8 cellular contexts compared by ENCODE assay signal in the genomic region with DNA sequence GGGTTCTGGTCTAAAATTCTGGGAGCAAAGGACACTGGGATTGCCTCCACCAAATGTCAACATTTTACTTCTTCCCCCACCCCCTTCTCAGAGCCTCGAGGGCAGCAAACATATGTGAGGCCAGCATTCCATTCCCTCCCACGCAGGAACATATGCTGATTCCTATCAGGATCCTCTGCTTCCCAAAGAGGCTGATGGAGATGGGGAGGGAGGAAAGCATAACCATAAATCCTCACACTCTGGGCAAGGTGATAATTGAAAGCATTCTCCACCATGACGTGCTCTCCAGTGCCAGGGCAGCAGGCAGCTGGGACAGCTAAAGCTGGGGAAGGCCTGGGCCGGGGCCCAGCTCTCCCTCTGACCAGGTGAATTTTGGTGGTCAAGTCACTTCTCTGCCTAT.
DNase-seq lines count a peak whose midpoint lies in the region; TF ChIP-seq lines count a peak whose summit lies in the region.
"Had no signal": no experiment of that assay in that cellular context is flagged by ENCODE, and none has a peak within 500 bp of the region (broad histone marks: within the 10 kb centered on the region; RNA-seq: fewer than 3 reads in every experiment).

No MANE protein-coding gene starts in this region.

- no peak overlapping the region for H2BK5ac ChIP-seq in mesendoderm (ENCODE audit: low read length)

- H3K9me3 ChIP-seq in breast epithelium (no peaks in the 10 kb centered on the region), transverse colon (no peaks in the 10 kb centered on the region)

- H3K27ac Mint-ChIP-seq in HFFc6 = peak overlapping the region; percentile 72

- intact Hi-C loops in breast epithelium (cut with DNase I; ENCODE audit: low total_unique reads) (no loop called here), transverse colon (cut with DNase I; ENCODE audit: low total_unique reads) (loop anchor here (10.0 kb wide), 1 partner anchor 397 kb away; the partner anchor contains the start of gene ZFP36L1)

- H3K36me3 Mint-ChIP-seq in HFFc6 (ENCODE audit: low read depth) = no peaks in the 10 kb centered on the region

- no peak for TF ChIP-seq CTCF in HFFc6 (IDR thresholded peaks at IDR 0.05)
- no peak for TF ChIP-seq CTCF in breast epithelium (IDR thresholded peaks at IDR 0.05)
- TF ChIP-seq CTCF in transverse colon (IDR thresholded peaks at IDR 0.05) = no peak

- peak overlapping the region; percentile 74 to 88 for H3K27ac ChIP-seq in breast epithelium
- no peak overlapping the region for H3K27ac ChIP-seq in mesendoderm (ENCODE audit: low read depth, low read length)
- peak overlapping the region; percentile 51 to 78 (median 72) for H3K27ac ChIP-seq in transverse colon

- no peak overlapping the region for H3K23ac ChIP-seq in mesendoderm (ENCODE audit: low read length)

- no peaks in the 10 kb centered on the region for H3K79me1 ChIP-seq in mesendoderm (ENCODE audit: low read length)

- no peak overlapping the region for H3K4ac ChIP-seq in mesendoderm (ENCODE audit: low read depth, low read length)

- DNase-seq in HFFc6 (peak; percentile 29), breast epithelium (ENCODE audit: low spot score in 2 of 2) (no peak), mesendoderm (peak; percentile 81), transverse colon (no peak), NCI-H1436 (lab: John Stamatoyannopoulos, UW) (no peak), NCI-H1417 treated with DMSO at 0.1 percent for 48 hours (lab: John Stamatoyannopoulos, UW) (no peak)
- DNase-seq in stimulated activated CD4-positive, alpha-beta T cell treated with anti-CD3 and anti-CD28 coated beads, Interleukin-12 subunit alpha, Interleukin-12 subunit beta, amount 100 ng/mL, for 4 hours = no peak
- DNase-seq: kidney glomerular epithelial cell had no signal

- H3K27me3 ChIP-seq in breast epithelium (no peaks in the 10 kb centered on the region), mesendoderm (ENCODE audit: insufficient read depth, low read length, poor library complexity) (no peaks in the 10 kb centered on the region), transverse colon (no peaks in the 10 kb centered on the region)

- H4K8ac ChIP-seq in mesendoderm (ENCODE audit: low read depth, low read length) = no peak overlapping the region

- no peaks in the 10 kb centered on the region for H3K9me3 Mint-ChIP-seq in HFFc6

- H2BK15ac ChIP-seq in mesendoderm (replicated peaks; ENCODE audit: low read depth) = no peak overlapping the region

- no peak overlapping the region for H4K5ac ChIP-seq in mesendoderm (ENCODE audit: low read length)

- no peak overlapping the region for H3K9ac ChIP-seq in mesendoderm (ENCODE audit: low read length)

- H3K56ac ChIP-seq in mesendoderm (ENCODE audit: low read length) = no peak overlapping the region

- H3K4me1 ChIP-seq in breast epithelium (peaks cover 19 to 66% of the 10 kb centered on the region in 2 donors), mesendoderm (ENCODE audit: control insufficient read depth, low read depth, low read length) (peaks cover 7% of the 10 kb centered on the region), transverse colon (peaks cover 14 to 70% (median 27%) of the 10 kb centered on the region in 4 donors)

- H3K4me3 ChIP-seq in breast epithelium = no peak overlapping the region
- no peak overlapping the region for H3K4me3 ChIP-seq in mesendoderm (ENCODE audit: low read length)
- H3K4me3 ChIP-seq in transverse colon = no peak overlapping the region

- H3K36me3 ChIP-seq in breast epithelium (no peaks in the 10 kb centered on the region), mesendoderm (ENCODE audit: control insufficient read depth, insufficient read depth, low read length) (no peaks in the 10 kb centered on the region), transverse colon (no peaks in the 10 kb centered on the region)

- H3K79me2 ChIP-seq in mesendoderm (ENCODE audit: control insufficient read depth, insufficient read depth, low read length) = no peaks in the 10 kb centered on the region

- no peak overlapping the region for H2AK5ac ChIP-seq in mesendoderm (ENCODE audit: low read length)

- no peaks in the 10 kb centered on the region for H3K27me3 Mint-ChIP-seq in HFFc6 (ENCODE audit: insufficient read depth)

- no peak overlapping the region for H2BK120ac ChIP-seq in mesendoderm (ENCODE audit: low read depth, low read length)

- TF ChIP-seq POLR2A in breast epithelium (IDR thresholded peaks at IDR 0.05) (no peak), transverse colon (IDR thresholded peaks at IDR 0.05) (no peak)

- no peak overlapping the region for H3K18ac ChIP-seq in mesendoderm (ENCODE audit: low read length)

- no peak for TF ChIP-seq EP300 in transverse colon (IDR thresholded peaks at IDR 0.05; ENCODE audit: low read depth)

- no CpG with 5 or more reads among the region's 4 CpGs for WGBS in mesendoderm (ENCODE audit: extremely low coverage, insufficient coverage, low lambda C conversion rate)
- 63% methylated on average over 4 of the region's 4 CpGs; no CpG with 5 or more reads in 1 of the 2 donors for WGBS in transverse colon (ENCODE audit: low coverage in 1 of 2), 2 donors

- in situ Hi-C loops in transverse colon (cut with MboI; ENCODE audit: low pct_ligation_motif_present in 1 of 4, low pct_unique_long_range_greater_than_20kb in 1 of 4, low sequenced_read_pairs in 3 of 4) = no loop called here

- no peak overlapping the region; the same call in 1 of the 2 replicates for H3K4me3 Mint-ChIP-seq in HFFc6

- no peak overlapping the region for H3K4me2 ChIP-seq in mesendoderm (ENCODE audit: low read length)

- peaks cover 87% of the 10 kb centered on the region for H3K4me1 Mint-ChIP-seq in HFFc6 (ENCODE audit: low read depth)

Comparison
In these comparisons a context has a peak if more than half of its experiments do, and no peak if none do; other contexts are left out.
1. DNase-seq: peak in HFFc6 (single experiment) and mesendoderm (single experiment); none in breast epithelium (0 of 2), transverse colon (single experiment), stimulated activated CD4-positive, alpha-beta T cell treated with anti-CD3 and anti-CD28 coated beads, Interleukin-12 subunit alpha, Interleukin-12 subunit beta, amount 100 ng/mL, for 4 hours (single experiment), NCI-H1436 (single experiment) and NCI-H1417 treated with DMSO at 0.1 percent for 48 hours (single experiment).